1 cellular context compared by ENCODE assay signal in the genomic region with DNA sequence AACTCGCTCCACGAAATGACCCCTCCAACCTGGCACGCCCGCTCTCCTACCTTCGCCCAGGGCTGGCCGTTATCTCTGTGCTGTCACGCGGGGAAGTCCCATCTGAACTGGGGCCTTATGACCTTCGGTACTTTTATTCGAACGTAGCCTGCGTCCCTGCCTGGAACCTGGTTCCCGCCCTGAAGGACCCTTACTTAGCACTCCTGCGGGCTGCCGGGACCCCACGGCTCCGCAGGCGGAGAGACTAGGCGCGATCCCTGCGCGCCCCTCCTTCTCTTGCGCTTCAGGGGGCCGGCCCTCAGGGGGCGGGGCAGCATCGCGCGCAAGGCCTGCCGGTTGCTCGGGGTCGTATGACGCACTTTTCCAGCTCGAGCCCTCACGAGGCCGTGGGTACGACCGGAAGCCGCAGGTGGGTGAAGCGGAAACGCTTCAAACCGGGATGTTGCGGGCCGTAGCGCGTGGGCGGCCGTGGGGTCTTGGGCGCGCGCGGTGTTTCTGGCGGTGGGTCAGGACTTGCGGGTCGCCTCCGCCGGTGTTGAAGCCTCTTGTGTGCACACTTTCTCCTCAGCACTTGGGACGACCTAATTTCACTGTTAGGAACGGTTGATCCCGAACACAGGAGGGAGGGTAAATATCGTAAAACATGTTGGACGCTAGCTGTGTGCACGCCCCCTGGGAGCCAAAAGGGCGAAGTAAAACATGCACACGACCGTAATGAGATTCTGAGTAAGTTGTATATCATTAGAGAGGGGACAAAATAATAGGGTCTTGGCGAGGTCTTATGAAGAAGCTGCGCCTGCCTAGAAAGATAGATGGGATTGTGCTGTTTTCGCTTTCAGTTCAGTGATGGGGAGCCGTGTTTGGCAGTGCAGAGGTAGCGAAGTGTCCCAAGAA.
TF ChIP-seq lines count a peak whose summit lies in the region.

TSS of gene LIPT1 (plus strand) at position 325 of the 894 bp plus-strand sequence. CDS start 6,991 bp downstream, outside the sequence.
A gene with protein sequence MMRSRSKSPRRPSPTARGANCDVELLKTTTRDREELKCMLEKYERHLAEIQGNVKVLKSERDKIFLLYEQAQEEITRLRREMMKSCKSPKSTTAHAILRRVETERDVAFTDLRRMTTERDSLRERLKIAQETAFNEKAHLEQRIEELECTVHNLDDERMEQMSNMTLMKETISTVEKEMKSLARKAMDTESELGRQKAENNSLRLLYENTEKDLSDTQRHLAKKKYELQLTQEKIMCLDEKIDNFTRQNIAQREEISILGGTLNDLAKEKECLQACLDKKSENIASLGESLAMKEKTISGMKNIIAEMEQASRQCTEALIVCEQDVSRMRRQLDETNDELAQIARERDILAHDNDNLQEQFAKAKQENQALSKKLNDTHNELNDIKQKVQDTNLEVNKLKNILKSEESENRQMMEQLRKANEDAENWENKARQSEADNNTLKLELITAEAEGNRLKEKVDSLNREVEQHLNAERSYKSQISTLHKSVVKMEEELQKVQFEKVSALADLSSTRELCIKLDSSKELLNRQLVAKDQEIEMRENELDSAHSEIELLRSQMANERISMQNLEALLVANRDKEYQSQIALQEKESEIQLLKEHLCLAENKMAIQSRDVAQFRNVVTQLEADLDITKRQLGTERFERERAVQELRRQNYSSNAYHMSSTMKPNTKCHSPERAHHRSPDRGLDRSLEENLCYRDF (minus strand): TSS at position 300 of the 894 bp plus-strand sequence. CDS start 45,503 bp downstream, outside the sequence.

TF ChIP-seq in H1, 55 proteins besides CTCF, POLR2A, EP300 and RAD21 (continued from another document):
- TF ChIP-seq MAX (IDR thresholded peaks at IDR 0.05) (peak; percentile 90), SRF (IDR thresholded peaks at IDR 0.05; ENCODE audit: low read depth, low read length) (no peak)
TF ChIP-seq in H1: peak in this region for 19.
